Comparison of ENCODE assay signal across 13 cellular contexts in genomic region chr20:38162878-38163875, GRCh38. TPM values are rescaled to one million over a fixed set of nuclear protein-coding genes. Genes with fewer than 3 reads are reported as not detected.
DNase-seq lines count a peak whose midpoint lies in the region; ATAC-seq and TF ChIP-seq lines count a peak whose summit lies in the region.
"Had no signal": no experiment of that assay in that cellular context is flagged by ENCODE, and none has a peak within 500 bp of the region (broad histone marks: within the 10 kb centered on the region; RNA-seq: fewer than 3 reads in every experiment).

No MANE protein-coding gene starts in this region.

- H3K4me1 Mint-ChIP-seq in mesothelial cell of epicardium: peaks cover 32% of the 10 kb centered on the region

- no peak for DNase-seq in SK-N-SH
- no peak for DNase-seq in esophagus muscularis mucosa (ENCODE audit: extremely low spot score)
- DNase-seq in mesothelial cell of epicardium (ENCODE audit: low spot score in 2 of 2, unreplicated experiment in 2 of 2): no peak
- no peak for DNase-seq in stimulated activated CD4-positive, alpha-beta T cell treated with anti-CD3 and anti-CD28 coated beads, Interleukin-12 subunit alpha, Interleukin-12 subunit beta, amount 100 ng/mL, for 4 hours
- no peak for DNase-seq in GM10248 (ENCODE audit: extremely low spot score)
- DNase-seq: 8988T, NCI-H2081 had no signal

- no peaks in the 10 kb centered on the region for H3K36me3 Mint-ChIP-seq in mesothelial cell of epicardium

- peaks cover 62% of the 10 kb centered on the region for H3K79me2 ChIP-seq in SK-N-SH (ENCODE audit: insufficient read depth)

- POLR2A ChIA-PET in SK-N-SH (lab: Yijun Ruan, JAX): no interaction called here
- POLR2A ChIA-PET in GM10248 (lab: Yijun Ruan, JAX): no interaction called here

- no peak overlapping the region for H2AFZ ChIP-seq in SK-N-SH (ENCODE audit: low read depth)

- no peaks in the 10 kb centered on the region for H3K9me3 ChIP-seq in SK-N-SH
- no peaks in the 10 kb centered on the region for H3K9me3 ChIP-seq in esophagus muscularis mucosa
- H3K9me3 ChIP-seq: prostate gland had no signal

- peak overlapping the region; percentile 91 for H3K4me2 ChIP-seq in SK-N-SH

- 79% methylated on average over 15 of the region's 15 CpGs for WGBS in SK-N-SH (ENCODE audit: low lambda C conversion rate)
- WGBS in esophagus muscularis mucosa: 79% methylated on average over 15 of the region's 15 CpGs
- 64% methylated on average over 15 of the region's 15 CpGs for WGBS in urinary bladder

- no peak overlapping the region for H3K4me3 Mint-ChIP-seq in mesothelial cell of epicardium

- no peaks in the 10 kb centered on the region for H3K27me3 Mint-ChIP-seq in mesothelial cell of epicardium (ENCODE audit: low read depth)

- TF ChIP-seq RAD21 in SK-N-SH (IDR thresholded peaks at IDR 0.05; ENCODE audit: low read length): no peak

- peak overlapping the region; percentile 70 for H3K9ac ChIP-seq in SK-N-SH

- TF ChIP-seq EP300 in SK-N-SH (IDR thresholded peaks at IDR 0.05; ENCODE audit: borderline replicate concordance in 1 of 2, low read depth in 1 of 2, low read length in 1 of 2): no peak
- TF ChIP-seq EP300 in esophagus muscularis mucosa (IDR thresholded peaks at IDR 0.05): no peak

- intact Hi-C loops in esophagus muscularis mucosa (cut with DNase I): no loop called here

- peaks cover 22 to 26% of the 10 kb centered on the region in 2 experiments for H3K36me3 ChIP-seq in SK-N-SH (replicated peaks in 1 of 2; ENCODE audit: control insufficient read depth in 1 of 2, insufficient read depth in 2 of 2, low read length in 1 of 2)
- peaks cover 0 to 26% (median 19%) of the 10 kb centered on the region in 4 donors for H3K36me3 ChIP-seq in esophagus muscularis mucosa
- H3K36me3 ChIP-seq in urinary bladder (ENCODE audit: insufficient read depth): no peaks in the 10 kb centered on the region
- H3K36me3 ChIP-seq: prostate gland had no signal

- TF ChIP-seq POLR2A in esophagus muscularis mucosa (IDR thresholded peaks at IDR 0.05; ENCODE audit: low read depth): no peak

- H3K4me3 ChIP-seq in SK-N-SH (ENCODE audit: low read depth in 2 of 2, low read length in 1 of 2): peak overlapping the region; percentile 58 to 77
- H3K4me3 ChIP-seq in esophagus muscularis mucosa: peak overlapping the region; percentile 60 to 66 (median 66)
- peak overlapping the region; percentile 7 for H3K4me3 ChIP-seq in urinary bladder (ENCODE audit: low read depth, low read length)
- H3K4me3 ChIP-seq: SK-N-MC had no signal

- ATAC-seq in SK-N-SH treated with all-trans-retinoic acid at 6 μM for 48 hours (no peak), GM21390 (IDR thresholded peaks at IDR 0.05; ENCODE audit: unreplicated experiment) (no peak)
- ATAC-seq: HCT116 had no signal

- H3K27ac ChIP-seq in SK-N-SH (ENCODE audit: low read depth in 2 of 2, low read length in 1 of 2) (peak overlapping the region in 1 of 2 experiments; percentile 26; a peak in 1 of 4 replicates), esophagus muscularis mucosa (replicated peaks in 1 of 4) (peak overlapping the region; percentile 80 to 93 (median 87)), urinary bladder (ENCODE audit: low read depth) (no peak overlapping the region)
- H3K27ac ChIP-seq: SK-N-MC had no signal

- H3K4me1 ChIP-seq in SK-N-SH (ENCODE audit: control insufficient read depth in 1 of 2, insufficient read depth in 2 of 2, low read depth in 1 of 2, low read length in 1 of 2): peaks cover 33 to 40% of the 10 kb centered on the region in 2 experiments; a peak in 3 of 4 replicates
- peaks cover 65 to 98% (median 94%) of the 10 kb centered on the region in 4 donors for H3K4me1 ChIP-seq in esophagus muscularis mucosa
- H3K4me1 ChIP-seq in urinary bladder (ENCODE audit: insufficient read depth): no peaks in the 10 kb centered on the region

- CTCF ChIA-PET in SK-N-SH (lab: Yijun Ruan, JAX): interaction anchor here (0.8 to 3.0 kb wide), 10 partner anchors 11 to 108 kb away, joined by 3 to 26 read pairs (median 11); no protein-coding TSS in a partner anchor
- CTCF ChIA-PET in GM10248 (lab: Yijun Ruan, JAX): interaction anchor here (1.0 to 10.6 kb wide), 15 partner anchors 8 to 599 kb away, joined by 3 to 116 read pairs (median 6); no protein-coding TSS in a partner anchor

- H3K27me3 ChIP-seq in SK-N-SH (ENCODE audit: insufficient read depth): no peaks in the 10 kb centered on the region
- no peaks in the 10 kb centered on the region for H3K27me3 ChIP-seq in esophagus muscularis mucosa

- no peak for TF ChIP-seq CTCF in SK-N-SH (IDR thresholded peaks at IDR 0.05)
- TF ChIP-seq CTCF in esophagus muscularis mucosa (IDR thresholded peaks at IDR 0.05): no peak
- no peak for TF ChIP-seq CTCF in mesothelial cell of epicardium (IDR thresholded peaks at IDR 0.05; ENCODE audit: unreplicated experiment)
- TF ChIP-seq CTCF in GM10248 (IDR thresholded peaks at IDR 0.05; ENCODE audit: control extremely low read depth, extremely low read depth, low read depth, missing control alignments): no peak

- peak overlapping the region; percentile 6 for H3K27ac Mint-ChIP-seq in mesothelial cell of epicardium

- peaks cover 46% of the 10 kb centered on the region for H3F3A ChIP-seq in SK-N-SH (replicated peaks; ENCODE audit: insufficient read depth)

- H4K20me1 ChIP-seq in SK-N-SH (ENCODE audit: insufficient read depth): no peaks in the 10 kb centered on the region

- H3K9me3 Mint-ChIP-seq in mesothelial cell of epicardium: no peaks in the 10 kb centered on the region

- no peaks in the 10 kb centered on the region for H3K9me2 ChIP-seq in SK-N-SH

TF ChIP-seq in SK-N-SH, 30 proteins besides CTCF, POLR2A, EP300 and RAD21 (continues in another document):
- TF ChIP-seq GABPA (IDR thresholded peaks at IDR 0.05; ENCODE audit: low read depth): no peak
- TF ChIP-seq YY1 (IDR thresholded peaks at IDR 0.05; ENCODE audit: low read depth): no peak
- no peak for TF ChIP-seq GATA2 (CRISPR knock-in tag; IDR thresholded peaks at IDR 0.05)
- no peak for TF ChIP-seq PBX3 (IDR thresholded peaks at IDR 0.05)
- no peak for TF ChIP-seq NRF1 (IDR thresholded peaks at IDR 0.05; ENCODE audit: low read depth, low read length)
- no peak for TF ChIP-seq FOSL2 (IDR thresholded peaks at IDR 0.05; ENCODE audit: borderline replicate concordance, low read depth)
- TF ChIP-seq CHD2 (IDR thresholded peaks at IDR 0.05; ENCODE audit: low read length, partially characterized antibody): no peak
- no peak for TF ChIP-seq MEF2A (IDR thresholded peaks at IDR 0.05; ENCODE audit: borderline replicate concordance, low read depth)
- no peak for TF ChIP-seq ELF1 (IDR thresholded peaks at IDR 0.05)
- no peak for TF ChIP-seq FOXM1 (IDR thresholded peaks at IDR 0.05; ENCODE audit: low read depth)
- no peak for TF ChIP-seq RFX5 (IDR thresholded peaks at IDR 0.05; ENCODE audit: low read length)

TF ChIP-seq in SK-N-SH treated with all-trans-retinoic acid at 6 μM for 48 hours, 23 proteins besides CTCF, POLR2A, EP300 and RAD21 (continues in another document):
- TF ChIP-seq RARB (CRISPR knock-in tag; IDR thresholded peaks at IDR 0.05) (no peak), ZC3H10 (CRISPR knock-in tag; IDR thresholded peaks at IDR 0.05) (no peak), TCF4 (CRISPR knock-in tag; IDR thresholded peaks at IDR 0.05; ENCODE audit: borderline replicate concordance) (no peak), ZNF8 (CRISPR knock-in tag; IDR thresholded peaks at IDR 0.05) (no peak), ZFP30 (CRISPR knock-in tag; IDR thresholded peaks at IDR 0.05) (no peak), ARNTL (CRISPR knock-in tag; IDR thresholded peaks at IDR 0.05; ENCODE audit: borderline replicate concordance, low read depth) (no peak), ZNF70 (CRISPR knock-in tag; IDR thresholded peaks at IDR 0.05) (no peak), PATZ1 (CRISPR knock-in tag; IDR thresholded peaks at IDR 0.05; ENCODE audit: borderline replicate concordance) (no peak), ESRRG (CRISPR knock-in tag; IDR thresholded peaks at IDR 0.05) (no peak), BACH2 (CRISPR knock-in tag; IDR thresholded peaks at IDR 0.05; ENCODE audit: borderline replicate concordance) (no peak), CSRNP3 (CRISPR knock-in tag; IDR thresholded peaks at IDR 0.05) (no peak), TOX (CRISPR knock-in tag; IDR thresholded peaks at IDR 0.05; ENCODE audit: borderline replicate concordance) (no peak), PPARA (CRISPR knock-in tag; IDR thresholded peaks at IDR 0.05; ENCODE audit: borderline replicate concordance) (no peak)

RNA-seq across cellular contexts. Expression of gene TGM2, which starts 1.9 kb away (rescaled TPM):
- polyA plus RNA-seq in SK-N-SH (2012; rRNA removed): 548 and 676 TPM in 2 replicates
- polyA plus RNA-seq in SK-N-SH (2012; cell fraction: cytosol; rRNA removed): 278 and 460 TPM in 2 replicates
- 675 and 717 TPM in 2 replicates for polyA plus RNA-seq in SK-N-SH (2012; cell fraction: nucleus; rRNA removed)
- total RNA-seq in esophagus muscularis mucosa: 100 to 1,000 TPM; 170 to 385 (median 212) TPM
- 32.4 to 35.7 TPM (median 35.3 TPM) in 3 replicates for total RNA-seq in mesothelial cell of epicardium
- total RNA-seq in urinary bladder: 75.7 TPM
- 360 TPM for polyA plus RNA-seq in urinary bladder

Comparison
In these comparisons a context has a peak if more than half of its experiments do, and no peak if none do; other contexts are left out.
1. H3K4me3 ChIP-seq: peak in every context shown above with its lines; median percentile 68 in SK-N-SH; 66 in esophagus muscularis mucosa; 7 in urinary bladder.